8 cellular contexts compared by ENCODE assay signal in genomic region chr10:21526952-21527633, GRCh38. TPM values are rescaled to one million over a fixed set of nuclear protein-coding genes. Genes with fewer than 3 reads are reported as not detected.
DNase-seq lines count a peak whose midpoint lies in the region; ATAC-seq and TF ChIP-seq lines count a peak whose summit lies in the region.

No MANE protein-coding gene starts in this region.

- peak in 1 of 2 donors; percentile 14 for TF ChIP-seq POLR2A in Peyer's patch (IDR thresholded peaks at IDR 0.05)

- peak overlapping the region; percentile 87 to 99 (median 92) for H3K4me3 Mint-ChIP-seq in CD4-positive, CD25-positive, alpha-beta regulatory T cell
- H3K4me3 Mint-ChIP-seq in activated naive CD8-positive, alpha-beta T cell treated with anti-CD3 and anti-CD28 coated beads, Interleukin-2, amount 10 ng/mL, durations not matched to agents 7 days and 5 days, result peak overlapping the region; percentile 84

- POLR2A ChIA-PET in activated naive CD8-positive, alpha-beta T cell treated with anti-CD3 and anti-CD28 coated beads, Interleukin-2, amount 10 ng/mL, durations not matched to agents 7 days and 5 days (lab: Charles Lee), result interaction anchor here (0.7 kb wide), 1 partner anchor 9 kb away, joined by 4 read pairs; no protein-coding TSS in a partner anchor

- peak overlapping the region; percentile 87 for H3K4me3 ChIP-seq in CD4-positive, CD25-positive, alpha-beta regulatory T cell (ENCODE audit: low read depth, low read length)
- peak overlapping the region; percentile 68 to 83 (median 74) for H3K4me3 ChIP-seq in Peyer's patch
- peak overlapping the region; percentile 82 for H3K4me3 ChIP-seq in osteoblast (ENCODE audit: insufficient read depth, low read length)

- H3K27me3 ChIP-seq in CD4-positive, CD25-positive, alpha-beta regulatory T cell (ENCODE audit: control insufficient read depth, insufficient read depth, low read length), result peaks cover 13% of the 10 kb centered on the region
- H3K27me3 ChIP-seq in Peyer's patch (no peaks in the 10 kb centered on the region), osteoblast (ENCODE audit: insufficient read depth, low read length) (no peaks in the 10 kb centered on the region)

- no peaks in the 10 kb centered on the region for H3K36me3 Mint-ChIP-seq in CD4-positive, CD25-positive, alpha-beta regulatory T cell
- H3K36me3 Mint-ChIP-seq in activated naive CD8-positive, alpha-beta T cell treated with anti-CD3 and anti-CD28 coated beads, Interleukin-2, amount 10 ng/mL, durations not matched to agents 7 days and 5 days, result no peaks in the 10 kb centered on the region

- DNase-seq in CD4-positive, CD25-positive, alpha-beta regulatory T cell, result peak; percentile 22 to 29 (median 26)
- DNase-seq in Peyer's patch (peak; percentile 38 to 73 (median 67)), Right ventricle myocardium superior (peak; percentile 85), osteoblast (ENCODE audit: insufficient read length, low spot score, missing footprints) (peak; percentile 92), NCI-H1436 (lab: John Stamatoyannopoulos, UW) (no peak)
- peak; percentile 60 for DNase-seq in activated naive CD8-positive, alpha-beta T cell treated with anti-CD3 and anti-CD28 coated beads, Interleukin-2, amount 10 ng/mL, durations not matched to agents 7 days and 5 days

- intact Hi-C loops in Right ventricle myocardium superior (cut with DNase I), result no loop called here

- H3K4me1 ChIP-seq in CD4-positive, CD25-positive, alpha-beta regulatory T cell (ENCODE audit: control insufficient read depth, insufficient read depth, low read length, poor library complexity, severe bottlenecking), result peaks cover 30% of the 10 kb centered on the region
- peaks cover 0 to 12% (median 2%) of the 10 kb centered on the region in 4 donors for H3K4me1 ChIP-seq in Peyer's patch
- peaks cover 8% of the 10 kb centered on the region for H3K4me1 ChIP-seq in osteoblast (ENCODE audit: insufficient read depth, low read length)

- peak overlapping the region; percentile 77 for H2AFZ ChIP-seq in osteoblast (ENCODE audit: low read length)

- peak; percentile 13 to 28 for ATAC-seq in CD4-positive, CD25-positive, alpha-beta regulatory T cell (ENCODE audit: low read depth in 2 of 2)
- ATAC-seq in GM21723 (IDR thresholded peaks at IDR 0.05; ENCODE audit: unreplicated experiment), result peak; percentile 35
- peak; percentile 38 for ATAC-seq in activated naive CD8-positive, alpha-beta T cell treated with anti-CD3 and anti-CD28 coated beads, Interleukin-2, amount 10 ng/mL, durations not matched to agents 7 days and 5 days (ENCODE audit: low read depth)
- peak; percentile 65 for ATAC-seq in Right ventricle myocardium superior (ENCODE audit: poor library complexity)
- ATAC-seq in GM21576 (IDR thresholded peaks at IDR 0.05; ENCODE audit: unreplicated experiment), result no peak

- TF ChIP-seq CTCF in Peyer's patch (IDR thresholded peaks at IDR 0.05) (no peak), osteoblast (IDR thresholded peaks at IDR 0.05; ENCODE audit: extremely low read depth, low read depth, low read length) (no peak)

- H3K36me3 ChIP-seq in CD4-positive, CD25-positive, alpha-beta regulatory T cell (ENCODE audit: control insufficient read depth, insufficient read depth, low read length), result no peaks in the 10 kb centered on the region
- H3K36me3 ChIP-seq in Peyer's patch (no peaks in the 10 kb centered on the region), osteoblast (ENCODE audit: insufficient read depth, low read length) (no peaks in the 10 kb centered on the region)

- no peaks in the 10 kb centered on the region for H4K20me1 ChIP-seq in osteoblast (ENCODE audit: insufficient read depth, low read length)

- peak overlapping the region; percentile 92 for H3K4me2 ChIP-seq in osteoblast (ENCODE audit: insufficient read depth, low read length)

- peak overlapping the region; percentile 91 to 96 (median 95) for H3K27ac Mint-ChIP-seq in CD4-positive, CD25-positive, alpha-beta regulatory T cell
- H3K27ac Mint-ChIP-seq in activated naive CD8-positive, alpha-beta T cell treated with anti-CD3 and anti-CD28 coated beads, Interleukin-2, amount 10 ng/mL, durations not matched to agents 7 days and 5 days, result peak overlapping the region; percentile 92

- H3K27me3 Mint-ChIP-seq in CD4-positive, CD25-positive, alpha-beta regulatory T cell, result peaks cover 54% of the 10 kb centered on the region
- peaks cover 57% of the 10 kb centered on the region for H3K27me3 Mint-ChIP-seq in activated naive CD8-positive, alpha-beta T cell treated with anti-CD3 and anti-CD28 coated beads, Interleukin-2, amount 10 ng/mL, durations not matched to agents 7 days and 5 days

- peaks cover 0 to 3% (median 0%) of the 10 kb centered on the region in 7 donors for H3K9me3 Mint-ChIP-seq in CD4-positive, CD25-positive, alpha-beta regulatory T cell
- no peaks in the 10 kb centered on the region for H3K9me3 Mint-ChIP-seq in activated naive CD8-positive, alpha-beta T cell treated with anti-CD3 and anti-CD28 coated beads, Interleukin-2, amount 10 ng/mL, durations not matched to agents 7 days and 5 days

- peaks cover 15 to 34% (median 25%) of the 10 kb centered on the region in 4 donors for H3K4me1 Mint-ChIP-seq in CD4-positive, CD25-positive, alpha-beta regulatory T cell
- H3K4me1 Mint-ChIP-seq in activated naive CD8-positive, alpha-beta T cell treated with anti-CD3 and anti-CD28 coated beads, Interleukin-2, amount 10 ng/mL, durations not matched to agents 7 days and 5 days, result peaks cover 22% of the 10 kb centered on the region

- H3K9me3 ChIP-seq in CD4-positive, CD25-positive, alpha-beta regulatory T cell (ENCODE audit: control insufficient read depth in 2 of 2, low read length in 2 of 2), result no peaks in the 10 kb centered on the region
- no peaks in the 10 kb centered on the region for H3K9me3 ChIP-seq in Peyer's patch
- H3K9me3 ChIP-seq in osteoblast (ENCODE audit: low read depth, low read length), result no peaks in the 10 kb centered on the region

- no peaks in the 10 kb centered on the region for H3K79me2 ChIP-seq in osteoblast (ENCODE audit: insufficient read depth, low read length)

- peak overlapping the region; percentile 68 for H3K27ac ChIP-seq in CD4-positive, CD25-positive, alpha-beta regulatory T cell (ENCODE audit: insufficient read depth, low read length, poor library complexity, severe bottlenecking)
- H3K27ac ChIP-seq in Peyer's patch (peak overlapping the region; percentile 90 to 97 (median 93)), osteoblast (ENCODE audit: low read depth, low read length) (peak overlapping the region; percentile 82)

RNA-seq across cellular contexts. Expression of gene SKIDA1, which starts 1.6 kb away (rescaled TPM):
- total RNA-seq in CD4-positive, CD25-positive, alpha-beta regulatory T cell, result 0.10 TPM
- polyA plus RNA-seq in CD4-positive, CD25-positive, alpha-beta regulatory T cell, result not detected
- under 1 TPM in 1 of 4 donors, not detected in 3; 0.27 TPM for total RNA-seq in Peyer's patch
- total RNA-seq in activated naive CD8-positive, alpha-beta T cell treated with anti-CD3 and anti-CD28 coated beads, Interleukin-2, amount 10 ng/mL, durations not matched to agents 7 days and 5 days, result under 1 TPM; 0.09 to 0.58 TPM
- total RNA-seq in Right ventricle myocardium superior, result 3.3 TPM
- total RNA-seq in osteoblast, result 0.29 and 0.36 TPM in 2 replicates

RNA-seq across cellular contexts. Expression of gene MLLT10, which starts 6.9 kb away (rescaled TPM):
- 81.9 TPM for total RNA-seq in CD4-positive, CD25-positive, alpha-beta regulatory T cell
- 1 to 10 TPM; 5.8 to 9.3 (median 8.0) TPM for polyA plus RNA-seq in CD4-positive, CD25-positive, alpha-beta regulatory T cell
- total RNA-seq in Peyer's patch (10 to 100 TPM; 25.2 to 65.2 (median 40.1) TPM), Right ventricle myocardium superior (22.9 TPM), osteoblast (37.6 and 44.8 TPM in 2 replicates)
- total RNA-seq in activated naive CD8-positive, alpha-beta T cell treated with anti-CD3 and anti-CD28 coated beads, Interleukin-2, amount 10 ng/mL, durations not matched to agents 7 days and 5 days, result 10 to 100 TPM; 50.0 to 58.0 TPM
